In genomic region chr19:35022460-35022859, GRCh38 we compare ENCODE assay signal across 1 cellular context.
TF ChIP-seq lines count a peak whose summit lies in the region.

No MANE protein-coding gene starts in this region.

TF ChIP-seq in K562, 482 proteins besides CTCF, POLR2A, EP300 and RAD21:
- TF ChIP-seq KLF1 (tag; IDR thresholded peaks at IDR 0.05), result no peak
- 0 out of 2 replicates have a peak, but pooled peaks have one; percentile 16 for TF ChIP-seq POLR2G (IDR thresholded peaks at IDR 0.05; ENCODE audit: low read depth, low read length)
- no peak for TF ChIP-seq ZKSCAN3 (CRISPR knock-in tag; IDR thresholded peaks at IDR 0.05)
- TF ChIP-seq PCBP1 (IDR thresholded peaks at IDR 0.05; ENCODE audit: low read depth, low read length, poor library complexity, severe bottlenecking), result peak; percentile 48
- TF ChIP-seq ZNF311 (CRISPR knock-in tag; IDR thresholded peaks at IDR 0.05), result no peak
- TF ChIP-seq YBX1 (IDR thresholded peaks at IDR 0.05), result no peak
- TF ChIP-seq ZNF146 (CRISPR knock-in tag; IDR thresholded peaks at IDR 0.05; ENCODE audit: unreplicated experiment), result no peak
